In the genomic region with DNA sequence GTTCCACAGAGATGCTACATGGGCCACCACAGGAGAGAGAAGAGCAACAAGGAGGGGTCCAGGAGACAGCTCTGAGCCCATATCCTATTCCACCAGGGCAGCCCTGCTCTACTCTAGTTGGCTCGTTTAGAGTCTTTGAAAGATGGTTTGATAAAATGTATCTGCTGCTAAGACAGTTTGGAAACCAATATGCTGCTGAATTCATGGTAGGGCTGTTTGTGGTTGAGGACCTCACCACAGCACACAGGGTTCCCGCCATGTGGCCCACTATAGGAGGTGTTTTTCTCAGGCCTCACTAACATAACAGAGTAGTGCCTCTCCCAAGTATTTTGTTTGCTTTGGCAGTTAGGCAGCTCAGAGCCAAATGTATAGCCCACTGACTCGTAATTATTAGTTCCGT, we compare ENCODE assay signal across 20 cellular contexts. TPM values are rescaled to one million over a fixed set of nuclear protein-coding genes. Genes with fewer than 3 reads are reported as not detected.
DNase-seq lines count a peak whose midpoint lies in the region; ATAC-seq and TF ChIP-seq lines count a peak whose summit lies in the region.
"Had no signal": no experiment of that assay in that cellular context is flagged by ENCODE, and none has a peak within 500 bp of the region (broad histone marks: within the 10 kb centered on the region; RNA-seq: fewer than 3 reads in every experiment).

No MANE protein-coding gene starts in this region.

- H3K27ac ChIP-seq in upper lobe of left lung (no peak overlapping the region), GM23248 (no peak overlapping the region)
- H3K27ac ChIP-seq: BLaER1, SJSA1 had no signal

- ATAC-seq in T-helper 17 cell = peak; percentile 43
- peak; percentile 31 for ATAC-seq in activated naive CD8-positive, alpha-beta T cell treated with anti-CD3 and anti-CD28 coated beads, Interleukin-2, amount 50 U/mL, for 24 hours
- ATAC-seq in stimulated activated naive B cell treated with anti-CD40 and anti-IgM and Interleukin-4, amounts not matched to agents 10 μg/mL and 1 μg/mL and 100 μg/mL, for 72 hours (replicated peaks) = no peak
- ATAC-seq in upper lobe of left lung (ENCODE audit: low FRiP score in 2 of 2) = no peak

- no peaks in the 10 kb centered on the region for H3K9me2 ChIP-seq in GM23248 (ENCODE audit: insufficient read depth)

- no peaks in the 10 kb centered on the region for H3K9me3 Mint-ChIP-seq in activated CD4-positive, alpha-beta T cell treated with anti-CD3 and anti-CD28 coated beads, Interleukin-2, amount 10 ng/mL, durations not matched to agents 7 days and 5 days
- no peaks in the 10 kb centered on the region for H3K9me3 Mint-ChIP-seq in activated naive CD8-positive, alpha-beta T cell treated with anti-CD3 and anti-CD28 coated beads, Interleukin-2, amount 50 U/mL, for 24 hours
- H3K9me3 Mint-ChIP-seq in stimulated activated naive B cell treated with anti-CD40 and anti-IgM and Interleukin-4, amounts not matched to agents 10 μg/mL and 1 μg/mL and 100 μg/mL, for 72 hours = no peaks in the 10 kb centered on the region
- no peaks in the 10 kb centered on the region for H3K9me3 Mint-ChIP-seq in osteocyte (ENCODE audit: unreplicated experiment)
- H3K9me3 Mint-ChIP-seq: activated B cell treated with CpG ODN at 0.5 μM for 24 hours had no signal

- H3K4me3 ChIP-seq in upper lobe of left lung (no peak overlapping the region), GM23248 (no peak overlapping the region)
- H3K4me3 ChIP-seq: BLaER1, SJSA1 had no signal

- peak; percentile 58 for DNase-seq in activated CD4-positive, alpha-beta T cell treated with anti-CD3 and anti-CD28 coated beads, Interleukin-2, amount 10 ng/mL, durations not matched to agents 7 days and 5 days
- no peak for DNase-seq in activated CD4-positive, alpha-beta T cell treated with anti-CD3 and anti-CD28 coated beads, Interleukin-2, amount 50 U/mL, for 1 hour
- DNase-seq in T-helper 17 cell (no peak), osteocyte (ENCODE audit: extremely low spot score, unreplicated experiment) (no peak), upper lobe of left lung (no peak), GM23248 (no peak)
- no peak for DNase-seq in activated naive CD8-positive, alpha-beta T cell treated with anti-CD3 and anti-CD28 coated beads, Interleukin-2, amount 50 U/mL, for 24 hours
- no peak for DNase-seq in stimulated activated naive B cell treated with anti-CD40 and anti-IgM and Interleukin-4, amounts not matched to agents 10 μg/mL and 1 μg/mL and 100 μg/mL, for 72 hours
- DNase-seq: activated B cell treated with CpG ODN at 0.5 μM for 24 hours, amygdala, GDM1, H7, kidney, mesendoderm, NCI-H1436 treated with DMSO at 0.1 percent for 48 hours, NCI-H774, nephron progenitor cell had no signal

- TF ChIP-seq EP300 in upper lobe of left lung (IDR thresholded peaks at IDR 0.05) = no peak

- POLR2A ChIA-PET in activated CD4-positive, alpha-beta T cell treated with anti-CD3 and anti-CD28 coated beads, Interleukin-2, amount 10 ng/mL, durations not matched to agents 7 days and 5 days (lab: Charles Lee) = no interaction called here

- peak overlapping the region; percentile 62 for H3K4me3 Mint-ChIP-seq in activated CD4-positive, alpha-beta T cell treated with anti-CD3 and anti-CD28 coated beads, Interleukin-2, amount 10 ng/mL, durations not matched to agents 7 days and 5 days
- H3K4me3 Mint-ChIP-seq in T-helper 17 cell (peak overlapping the region; percentile 82), osteocyte (ENCODE audit: unreplicated experiment) (no peak overlapping the region)
- H3K4me3 Mint-ChIP-seq in activated naive CD8-positive, alpha-beta T cell treated with anti-CD3 and anti-CD28 coated beads, Interleukin-2, amount 50 U/mL, for 24 hours = no peak overlapping the region
- H3K4me3 Mint-ChIP-seq in stimulated activated naive B cell treated with anti-CD40 and anti-IgM and Interleukin-4, amounts not matched to agents 10 μg/mL and 1 μg/mL and 100 μg/mL, for 72 hours = no peak overlapping the region
- H3K4me3 Mint-ChIP-seq: activated B cell treated with CpG ODN at 0.5 μM for 24 hours, nephron progenitor cell had no signal

- peak overlapping the region; percentile 79 for H3K27ac Mint-ChIP-seq in activated CD4-positive, alpha-beta T cell treated with anti-CD3 and anti-CD28 coated beads, Interleukin-2, amount 10 ng/mL, durations not matched to agents 7 days and 5 days
- H3K27ac Mint-ChIP-seq in T-helper 17 cell = peak overlapping the region; percentile 93
- peak overlapping the region; percentile 88 for H3K27ac Mint-ChIP-seq in activated naive CD8-positive, alpha-beta T cell treated with anti-CD3 and anti-CD28 coated beads, Interleukin-2, amount 50 U/mL, for 24 hours
- peak overlapping the region; percentile 75 for H3K27ac Mint-ChIP-seq in stimulated activated naive B cell treated with anti-CD40 and anti-IgM and Interleukin-4, amounts not matched to agents 10 μg/mL and 1 μg/mL and 100 μg/mL, for 72 hours
- H3K27ac Mint-ChIP-seq in osteocyte (ENCODE audit: unreplicated experiment) = no peak overlapping the region
- H3K27ac Mint-ChIP-seq: activated B cell treated with CpG ODN at 0.5 μM for 24 hours, nephron progenitor cell had no signal

- no peak overlapping the region for H2AFZ ChIP-seq in GM23248

- CTCF ChIA-PET in activated CD4-positive, alpha-beta T cell treated with anti-CD3 and anti-CD28 coated beads, Interleukin-2, amount 10 ng/mL, durations not matched to agents 7 days and 5 days (lab: Charles Lee) = interaction anchor here (0.6 to 19.6 kb wide), 4 partner anchors 9 to 337 kb away, joined by 3 to 225 read pairs (median 8); no protein-coding TSS in a partner anchor

- 83% methylated on average over 4 of the region's 4 CpGs for WGBS in upper lobe of left lung, 2 donors
- 90 to 91% methylated on average over 4 of the region's 4 CpGs for WGBS in GM23248 (ENCODE audit: low coverage in 1 of 2, low lambda C conversion rate in 2 of 2, missing lambda C conversion rate in 2 of 2), 2 experiments

- H3K36me3 ChIP-seq in upper lobe of left lung (peaks cover 45 to 87% (median 69%) of the 10 kb centered on the region in 4 donors), GM23248 (ENCODE audit: low read depth) (peaks cover 26% of the 10 kb centered on the region)

- in situ Hi-C loops in GM23248 (cut with MboI) = no loop called here

- H3K9ac ChIP-seq in GM23248 = no peak overlapping the region
- H3K9ac ChIP-seq: BLaER1 had no signal

- peaks cover 61% of the 10 kb centered on the region for H3K4me1 Mint-ChIP-seq in activated CD4-positive, alpha-beta T cell treated with anti-CD3 and anti-CD28 coated beads, Interleukin-2, amount 10 ng/mL, durations not matched to agents 7 days and 5 days
- H3K4me1 Mint-ChIP-seq in T-helper 17 cell (peaks cover 38% of the 10 kb centered on the region), osteocyte (ENCODE audit: unreplicated experiment) (peaks cover 5% of the 10 kb centered on the region)
- H3K4me1 Mint-ChIP-seq in activated naive CD8-positive, alpha-beta T cell treated with anti-CD3 and anti-CD28 coated beads, Interleukin-2, amount 50 U/mL, for 24 hours = peaks cover 39% of the 10 kb centered on the region
- H3K4me1 Mint-ChIP-seq in stimulated activated naive B cell treated with anti-CD40 and anti-IgM and Interleukin-4, amounts not matched to agents 10 μg/mL and 1 μg/mL and 100 μg/mL, for 72 hours = peaks cover 0 to 7% of the 10 kb centered on the region in 2 donors
- H3K4me1 Mint-ChIP-seq: nephron progenitor cell had no signal

- H3K36me3 Mint-ChIP-seq in activated CD4-positive, alpha-beta T cell treated with anti-CD3 and anti-CD28 coated beads, Interleukin-2, amount 10 ng/mL, durations not matched to agents 7 days and 5 days (ENCODE audit: low read depth) = peaks cover 75% of the 10 kb centered on the region
- H3K36me3 Mint-ChIP-seq in T-helper 17 cell (ENCODE audit: low read depth) (peaks cover 8% of the 10 kb centered on the region), osteocyte (ENCODE audit: unreplicated experiment) (peaks cover 54% of the 10 kb centered on the region)
- peaks cover 72% of the 10 kb centered on the region for H3K36me3 Mint-ChIP-seq in activated naive CD8-positive, alpha-beta T cell treated with anti-CD3 and anti-CD28 coated beads, Interleukin-2, amount 50 U/mL, for 24 hours (ENCODE audit: low read depth)
- peaks cover 25 to 53% of the 10 kb centered on the region in 2 donors for H3K36me3 Mint-ChIP-seq in stimulated activated naive B cell treated with anti-CD40 and anti-IgM and Interleukin-4, amounts not matched to agents 10 μg/mL and 1 μg/mL and 100 μg/mL, for 72 hours

- TF ChIP-seq POLR2A in upper lobe of left lung (IDR thresholded peaks at IDR 0.05) = no peak

- H3K9me3 ChIP-seq in T-helper 17 cell (ENCODE audit: control insufficient read depth, low read length, poor library complexity, severe bottlenecking) = no peaks in the 10 kb centered on the region
- no peaks in the 10 kb centered on the region for H3K9me3 ChIP-seq in upper lobe of left lung
- H3K9me3 ChIP-seq in GM23248 (ENCODE audit: low read depth) = no peaks in the 10 kb centered on the region
- H3K9me3 ChIP-seq: BLaER1, SJSA1 had no signal

- H3K27me3 ChIP-seq in upper lobe of left lung (no peaks in the 10 kb centered on the region), GM23248 (replicated peaks; ENCODE audit: insufficient read depth) (no peaks in the 10 kb centered on the region)
- H3K27me3 ChIP-seq: BLaER1, SJSA1 had no signal

- no peaks in the 10 kb centered on the region; the same call in 1 of the 2 replicates for H3F3A ChIP-seq in GM23248 (ENCODE audit: insufficient read depth)

- H3K4me2 ChIP-seq in GM23248 (ENCODE audit: unreplicated experiment) = no peak overlapping the region
- H3K4me2 ChIP-seq: BLaER1 had no signal

- no peaks in the 10 kb centered on the region for H3K79me2 ChIP-seq in GM23248 (ENCODE audit: insufficient read depth)

- no peaks in the 10 kb centered on the region for H3K27me3 Mint-ChIP-seq in activated CD4-positive, alpha-beta T cell treated with anti-CD3 and anti-CD28 coated beads, Interleukin-2, amount 10 ng/mL, durations not matched to agents 7 days and 5 days
- H3K27me3 Mint-ChIP-seq in T-helper 17 cell (no peaks in the 10 kb centered on the region), osteocyte (ENCODE audit: unreplicated experiment) (no peaks in the 10 kb centered on the region)
- no peaks in the 10 kb centered on the region for H3K27me3 Mint-ChIP-seq in activated naive CD8-positive, alpha-beta T cell treated with anti-CD3 and anti-CD28 coated beads, Interleukin-2, amount 50 U/mL, for 24 hours
- no peaks in the 10 kb centered on the region for H3K27me3 Mint-ChIP-seq in stimulated activated naive B cell treated with anti-CD40 and anti-IgM and Interleukin-4, amounts not matched to agents 10 μg/mL and 1 μg/mL and 100 μg/mL, for 72 hours
- H3K27me3 Mint-ChIP-seq: activated B cell treated with CpG ODN at 0.5 μM for 24 hours, progenitor cell of endocrine pancreas had no signal

- no peaks in the 10 kb centered on the region for H4K20me1 ChIP-seq in GM23248 (ENCODE audit: insufficient read depth)

- H3K4me1 ChIP-seq in upper lobe of left lung (peaks cover 0 to 9% (median 7%) of the 10 kb centered on the region in 4 donors), GM23248 (ENCODE audit: insufficient read depth) (peaks cover 3% of the 10 kb centered on the region)
- H3K4me1 ChIP-seq: SJSA1 had no signal

- TF ChIP-seq CTCF in osteocyte (IDR thresholded peaks at IDR 0.05) (no peak), upper lobe of left lung (IDR thresholded peaks at IDR 0.05) (no peak)

RNA-seq across cellular contexts. Expression of gene ZC3HAV1L, which starts 35.8 kb away (rescaled TPM):
- total RNA-seq in activated CD4-positive, alpha-beta T cell treated with anti-CD3 and anti-CD28 coated beads, Interleukin-2, amount 10 ng/mL, durations not matched to agents 7 days and 5 days = 10 to 100 TPM; 14.9 to 16.5 TPM
- 1 to 10 TPM; 2.2 to 6.9 TPM for total RNA-seq in T-helper 17 cell
- not detected in 2 replicates for total RNA-seq in osteocyte
- total RNA-seq in upper lobe of left lung = 10 to 100 TPM in 2 of 6 donors, 1 to 10 TPM in 4; 3.4 to 12.6 (median 8.3) TPM
- 10.9 TPM in 2 replicates for total RNA-seq in GM23248 (2014; rRNA removed; shearing (Covaris generic))
- 8.8 and 9.8 TPM in 2 replicates for polyA plus RNA-seq in GM23248 (2016; fragmentation: Nextera tagmentation; extraction: Ambion mirVana)

RNA-seq across cellular contexts. Expression of gene ZC3HAV1, which starts 37.8 kb away (rescaled TPM):
- total RNA-seq in activated CD4-positive, alpha-beta T cell treated with anti-CD3 and anti-CD28 coated beads, Interleukin-2, amount 10 ng/mL, durations not matched to agents 7 days and 5 days = 100 to 1,000 TPM; 124 to 129 TPM
- total RNA-seq in T-helper 17 cell (100 to 1,000 TPM; 154 to 177 TPM), osteocyte (42.7 and 43.0 TPM in 2 replicates), upper lobe of left lung (10 to 100 TPM; 30.2 to 47.6 (median 33.5) TPM)
- total RNA-seq in GM23248 (2014; rRNA removed; shearing (Covaris generic)) = 30.5 and 36.4 TPM in 2 replicates
- 28.8 and 29.9 TPM in 2 replicates for polyA plus RNA-seq in GM23248 (2016; fragmentation: Nextera tagmentation; extraction: Ambion mirVana)

Comparison
In these comparisons a context has a peak if more than half of its experiments do, and no peak if none do; other contexts are left out.
1. H3K4me3 Mint-ChIP-seq: peak in activated CD4-positive, alpha-beta T cell treated with anti-CD3 and anti-CD28 coated beads, Interleukin-2, amount 10 ng/mL, durations not matched to agents 7 days and 5 days (single experiment) and T-helper 17 cell (single experiment); none in activated naive CD8-positive, alpha-beta T cell treated with anti-CD3 and anti-CD28 coated beads, Interleukin-2, amount 50 U/mL, for 24 hours (single experiment), stimulated activated naive B cell treated with anti-CD40 and anti-IgM and Interleukin-4, amounts not matched to agents 10 μg/mL and 1 μg/mL and 100 μg/mL, for 72 hours (0 of 2) and osteocyte (single experiment).
2. ATAC-seq: peak in T-helper 17 cell (single experiment) and activated naive CD8-positive, alpha-beta T cell treated with anti-CD3 and anti-CD28 coated beads, Interleukin-2, amount 50 U/mL, for 24 hours (single experiment); none in stimulated activated naive B cell treated with anti-CD40 and anti-IgM and Interleukin-4, amounts not matched to agents 10 μg/mL and 1 μg/mL and 100 μg/mL, for 72 hours (0 of 2) and upper lobe of left lung (0 of 2).